16 cellular contexts compared by ENCODE assay signal in genomic region chr12:6219980-6220379, GRCh38. TPM values are rescaled to one million over a fixed set of nuclear protein-coding genes. Genes with fewer than 3 reads are reported as not detected.
DNase-seq lines count a peak whose midpoint lies in the region; ATAC-seq, FAIRE-seq and TF ChIP-seq lines count a peak whose summit lies in the region.
"Had no signal": no experiment of that assay in that cellular context is flagged by ENCODE, and none has a peak within 500 bp of the region (broad histone marks: within the 10 kb centered on the region; RNA-seq: fewer than 3 reads in every experiment).

No MANE protein-coding gene starts in this region.

- H3K9me3 ChIP-seq in BLaER1: no peaks in the 10 kb centered on the region
- no peaks in the 10 kb centered on the region for H3K9me3 ChIP-seq in sigmoid colon
- H3K9me3 ChIP-seq: A549, mucosa of descending colon, Peyer's patch had no signal

- no peak for DNase-seq in left ventricle myocardium superior
- peak; percentile 56 for DNase-seq in sigmoid colon
- DNase-seq in NCI-H2196 (lab: John Stamatoyannopoulos, UW; ENCODE audit: unreplicated experiment): no peak
- DNase-seq in H54 (ENCODE audit: insufficient read length, low spot score): no peak
- no peak for DNase-seq in MV-4-11 (lab: John Stamatoyannopoulos, UW)
- DNase-seq: activated CD4-positive, alpha-beta T cell treated with anti-CD3 and anti-CD28 coated beads for 1 hour; activated naive CD8-positive, alpha-beta T cell treated with anti-CD3 and anti-CD28 coated beads, Interleukin-2, amount 50 U/mL, for 24 hours; cortex of kidney; mucosa of descending colon; NCI-H146; NCI-H510A; Peyer's patch had no signal

- TF ChIP-seq EP300 in sigmoid colon (IDR thresholded peaks at IDR 0.05): no peak

- H3K27ac ChIP-seq in BLaER1 (peak overlapping the region; percentile 96), angular gyrus (ENCODE audit: low read depth, low read length) (peak overlapping the region; percentile 57), sigmoid colon (peak overlapping the region; percentile 95 to 100 (median 98))
- H3K27ac ChIP-seq: A549, Peyer's patch had no signal

- peaks cover 100% of the 10 kb centered on the region for H3K4me1 ChIP-seq in BLaER1
- H3K4me1 ChIP-seq in sigmoid colon: peaks cover 0 to 100% (median 98%) of the 10 kb centered on the region in 4 donors

- intact Hi-C loops in left ventricle myocardium superior (cut with micrococcal nuclease) (no loop called here), sigmoid colon (cut with DNase I) (loop anchor here (10.0 kb wide), 1 partner anchor 335 kb away; the partner anchor contains the start of gene IFFO1)

- H3K36me3 ChIP-seq in BLaER1 (peaks cover 88% of the 10 kb centered on the region), sigmoid colon (peaks cover 0 to 5% (median 0%) of the 10 kb centered on the region in 4 donors)
- H3K36me3 ChIP-seq: Peyer's patch had no signal

- no peak for FAIRE-seq in H54 (lab: Jason Lieb, UNC)
- FAIRE-seq: A549 had no signal

- ATAC-seq in left ventricle myocardium superior (peak; percentile 30), HG03457 (IDR thresholded peaks at IDR 0.05; ENCODE audit: unreplicated experiment) (no peak)
- ATAC-seq: A549; activated naive CD8-positive, alpha-beta T cell treated with anti-CD3 and anti-CD28 coated beads, Interleukin-2, amount 50 U/mL, for 24 hours; mucosa of descending colon had no signal

- peak overlapping the region; percentile 100 for H3K4me2 ChIP-seq in BLaER1
- H3K4me2 ChIP-seq: A549 had no signal

- TF ChIP-seq POLR2A in sigmoid colon (IDR thresholded peaks at IDR 0.05) (no peak), H54 (IDR thresholded peaks at IDR 0.05; ENCODE audit: low read depth, low read length) (no peak)

- peak overlapping the region; percentile 31 for H3K9ac ChIP-seq in BLaER1

- peaks cover 80% of the 10 kb centered on the region for H4K20me1 ChIP-seq in BLaER1

- H3K27me3 ChIP-seq in BLaER1: no peaks in the 10 kb centered on the region
- no peaks in the 10 kb centered on the region for H3K27me3 ChIP-seq in sigmoid colon
- H3K27me3 ChIP-seq: Peyer's patch had no signal

- no peak for TF ChIP-seq CTCF in sigmoid colon (IDR thresholded peaks at IDR 0.05)

- H3K4me3 ChIP-seq in BLaER1 (no peak overlapping the region), sigmoid colon (no peak overlapping the region)
- H3K4me3 ChIP-seq: A549, mucosa of descending colon, Peyer's patch had no signal

- 74 to 83% methylated on average over 6 of the region's 6 CpGs for WGBS in sigmoid colon, 2 donors

RNA-seq across cellular contexts. Expression of gene CD9, which starts 19.8 kb away (rescaled TPM):
- total RNA-seq in left ventricle myocardium superior (39.2 TPM), sigmoid colon (100 to 1,000 TPM; 240 to 453 (median 303) TPM)
- 100 to 1,000 TPM; 180 to 548 (median 335) TPM for polyA plus RNA-seq in sigmoid colon
